ENCODE assay signal across 25 cellular contexts in genomic region chr17:72648702-72649101, GRCh38.
"Had no signal": no experiment of that assay in that cellular context is flagged by ENCODE, and none has a peak within 500 bp of the region (broad histone marks: within the 10 kb centered on the region; RNA-seq: fewer than 3 reads in every experiment).

No MANE protein-coding gene starts in this region.

- H3K36me3 ChIP-seq: left ventricle myocardium inferior, ovary, prostate gland, sigmoid colon, upper lobe of left lung had no signal

- H3K4me1 Mint-ChIP-seq: mesothelial cell of epicardium; nephron; neural crest cell; stimulated activated effector memory CD8-positive, alpha-beta T cell treated with anti-CD3 and anti-CD28 coated beads, Interleukin-12 subunit alpha, Interleukin-12 subunit beta, amount 100 ng/mL, for 72 hours; stimulated activated naive CD8-positive, alpha-beta T cell treated with anti-CD3 and anti-CD28 coated beads, Interleukin-15, amount 100 ng/mL, for 72 hours had no signal

- H3K27me3 ChIP-seq: heart right ventricle, hepatocyte, neutrophil, ovary, sigmoid colon, spleen, tibial nerve, upper lobe of left lung had no signal

- H3K4me3 Mint-ChIP-seq: mesothelial cell of epicardium; naive B cell; nephron; neural crest cell; stimulated activated effector memory CD8-positive, alpha-beta T cell treated with anti-CD3 and anti-CD28 coated beads, Interleukin-12 subunit alpha, Interleukin-12 subunit beta, amount 100 ng/mL, for 72 hours; stimulated activated naive CD8-positive, alpha-beta T cell treated with anti-CD3 and anti-CD28 coated beads, Interleukin-15, amount 100 ng/mL, for 72 hours had no signal

- FAIRE-seq: small intestine had no signal

- H3K79me2 ChIP-seq: hepatocyte had no signal

- H3K27ac Mint-ChIP-seq: mesothelial cell of epicardium; nephron; stimulated activated effector memory CD8-positive, alpha-beta T cell treated with anti-CD3 and anti-CD28 coated beads, Interleukin-12 subunit alpha, Interleukin-12 subunit beta, amount 100 ng/mL, for 72 hours had no signal

- H3K4me2 ChIP-seq: hepatocyte had no signal

- H3K9me3 Mint-ChIP-seq: mesothelial cell of epicardium; naive B cell; nephron; stimulated activated effector memory CD8-positive, alpha-beta T cell treated with anti-CD3 and anti-CD28 coated beads, Interleukin-12 subunit alpha, Interleukin-12 subunit beta, amount 100 ng/mL, for 72 hours; stimulated activated naive CD8-positive, alpha-beta T cell treated with anti-CD3 and anti-CD28 coated beads, Interleukin-15, amount 100 ng/mL, for 72 hours had no signal

- H3K4me3 ChIP-seq: heart right ventricle, hepatocyte, left ventricle myocardium inferior, ovary, prostate gland, sigmoid colon, spleen, tibial nerve, upper lobe of left lung had no signal

- DNase-seq: heart right ventricle; islet precursor cell; left ventricle myocardium inferior; mesendoderm; naive B cell; occipital lobe; ovary; retina; right cardiac atrium; sigmoid colon; small intestine; spleen; stimulated activated CD4-positive, alpha-beta T cell treated with anti-CD3 and anti-CD28 coated beads, Interleukin-4, amount 100 ng/mL, for 24 hours; stimulated activated naive CD4-positive, alpha-beta T cell treated with Interleukin-2 at 50 U/mL for 16 hours; stimulated activated naive CD8-positive, alpha-beta T cell treated with anti-CD3 and anti-CD28 coated beads, Interleukin-15, amount 100 ng/mL, for 72 hours; substantia nigra had no signal

- H3K9me3 ChIP-seq: heart right ventricle, left ventricle myocardium inferior, neutrophil, ovary, prostate gland, sigmoid colon, spleen, tibial nerve, upper lobe of left lung had no signal

- H3K27me3 Mint-ChIP-seq: naive B cell; stimulated activated naive CD8-positive, alpha-beta T cell treated with anti-CD3 and anti-CD28 coated beads, Interleukin-15, amount 100 ng/mL, for 72 hours had no signal

- H2AFZ ChIP-seq: hepatocyte had no signal

- ATAC-seq: heart right ventricle; stimulated activated effector memory CD8-positive, alpha-beta T cell treated with anti-CD3 and anti-CD28 coated beads, Interleukin-12 subunit alpha, Interleukin-12 subunit beta, amount 100 ng/mL, for 72 hours; stimulated activated naive CD8-positive, alpha-beta T cell treated with anti-CD3 and anti-CD28 coated beads, Interleukin-15, amount 100 ng/mL, for 72 hours had no signal

- H3K36me3 Mint-ChIP-seq: mesothelial cell of epicardium; stimulated activated effector memory CD8-positive, alpha-beta T cell treated with anti-CD3 and anti-CD28 coated beads, Interleukin-12 subunit alpha, Interleukin-12 subunit beta, amount 100 ng/mL, for 72 hours had no signal

- H3K27ac ChIP-seq: heart right ventricle, hepatocyte, left ventricle myocardium inferior, neutrophil, ovary, prostate gland, sigmoid colon, spleen, tibial nerve, upper lobe of left lung had no signal

- H3K4me1 ChIP-seq: heart right ventricle, left ventricle myocardium inferior, prostate gland, sigmoid colon, spleen, tibial nerve, upper lobe of left lung had no signal
